ENCODE assay signal across 8 cellular contexts in genomic region chr7:92832623-92833023, GRCh38. TPM values are rescaled to one million over a fixed set of nuclear protein-coding genes. Genes with fewer than 3 reads are reported as not detected.
DNase-seq lines count a peak whose midpoint lies in the region; ATAC-seq and TF ChIP-seq lines count a peak whose summit lies in the region.

No MANE protein-coding gene starts in this region.

- H3K79me1 ChIP-seq in neuronal stem cell (ENCODE audit: low read depth, low read length): no peaks in the 10 kb centered on the region

- H2BK12ac ChIP-seq in neuronal stem cell (ENCODE audit: low read length): no peak overlapping the region

- H3K4ac ChIP-seq in neuronal stem cell (ENCODE audit: low read length): no peak overlapping the region

- no peak for TF ChIP-seq CTCF in C4-2B (conservative IDR thresholded peaks at IDR 0.05)
- no peak for TF ChIP-seq CTCF in dorsolateral prefrontal cortex (IDR thresholded peaks at IDR 0.05 in 54 of 56, conservative IDR thresholded peaks at IDR 0.05 in 2 of 56; ENCODE audit: low read depth in 1 of 56, partially characterized antibody in 56 of 56)
- TF ChIP-seq CTCF in GM13977 (IDR thresholded peaks at IDR 0.05; ENCODE audit: extremely low read depth, insufficient read depth, missing control alignments): no peak

- H3K9me3 ChIP-seq in neuronal stem cell (replicated peaks in 1 of 2; ENCODE audit: control insufficient read depth in 2 of 2, insufficient read depth in 1 of 2, low read depth in 1 of 2, low read length in 2 of 2): peaks cover 0 to 20% of the 10 kb centered on the region in 2 donors

- no peak overlapping the region for H2BK15ac ChIP-seq in neuronal stem cell (ENCODE audit: low read length)

- H3K27ac ChIP-seq in C4-2B (peak overlapping the region; percentile 28), dorsolateral prefrontal cortex (peak overlapping the region; percentile 10 to 97 (median 90)), neuronal stem cell (replicated peaks; ENCODE audit: low read length) (no peak overlapping the region)

- H3K4me2 ChIP-seq in neuronal stem cell (ENCODE audit: insufficient read depth, low read length, poor library complexity, severe bottlenecking): peak overlapping the region; percentile 97

- H3K36me3 ChIP-seq in neuronal stem cell (replicated peaks in 1 of 2; ENCODE audit: control insufficient read depth in 2 of 2, insufficient read depth in 2 of 2, low read length in 2 of 2): peaks cover 0 to 44% of the 10 kb centered on the region in 2 donors

- H3K27me3 ChIP-seq in dorsolateral prefrontal cortex (peaks cover 0 to 4% (median 0%) of the 10 kb centered on the region in 45 donors), neuronal stem cell (ENCODE audit: control insufficient read depth in 3 of 3, insufficient read depth in 3 of 3, low read depth in 1 of 3, low read length in 3 of 3) (peaks cover 0 to 13% (median 0%) of the 10 kb centered on the region in 3 experiments)

- peak overlapping the region; percentile 91 for H3K9ac ChIP-seq in neuronal stem cell (ENCODE audit: low read depth, low read length, poor library complexity)

- peak; percentile 40 for DNase-seq in NCI-H69 (lab: John Stamatoyannopoulos, UW)
- no peak for DNase-seq in dorsolateral prefrontal cortex
- DNase-seq in neuronal stem cell (ENCODE audit: low spot score): no peak
- DNase-seq in GM13977 (ENCODE audit: low spot score): no peak
- no peak for DNase-seq in ACHN

- in situ Hi-C loops in GM13977 (cut with MboI; ENCODE audit: low pct_unique_long_range_greater_than_20kb, low sequenced_read_pairs, unreplicated experiment): loop anchor here (5.0 to 25.0 kb wide), 3 partner anchors 140 to 230 kb away; no protein-coding TSS in a partner anchor
- in situ Hi-C loops in ACHN (cut with HindIII; ENCODE audit: low pct_ligation_motif_present, low pct_unique_long_range_greater_than_20kb, low sequenced_read_pairs): no loop called here

- no peak overlapping the region for H4K91ac ChIP-seq in neuronal stem cell (ENCODE audit: low read depth, low read length, poor library complexity)

- peak overlapping the region; percentile 96 for H2AFZ ChIP-seq in neuronal stem cell (ENCODE audit: low read length)

- no peak overlapping the region for H4K8ac ChIP-seq in neuronal stem cell (ENCODE audit: low read depth, low read length)

- H2BK5ac ChIP-seq in neuronal stem cell (ENCODE audit: low read length): peak overlapping the region; percentile 30

- no peak overlapping the region for H2BK120ac ChIP-seq in neuronal stem cell (ENCODE audit: low read depth, low read length)

- H3K14ac ChIP-seq in neuronal stem cell (ENCODE audit: low read length): no peak overlapping the region

- H3K18ac ChIP-seq in neuronal stem cell (ENCODE audit: low read length): peak overlapping the region; percentile 84

- intact Hi-C loops in dorsolateral prefrontal cortex (cut with DNase I): loop anchor here (1.0 to 10.0 kb wide), 9 partner anchors 50 to 222 kb away; no protein-coding TSS in a partner anchor

- no peak overlapping the region for H2AK5ac ChIP-seq in neuronal stem cell (ENCODE audit: low read depth, low read length)

- peak overlapping the region; percentile 60 to 97 (median 85) for H3K4me3 ChIP-seq in dorsolateral prefrontal cortex
- peak overlapping the region; percentile 72 to 91 for H3K4me3 ChIP-seq in neuronal stem cell (ENCODE audit: low read length in 2 of 2)

- ATAC-seq in GM21381 (IDR thresholded peaks at IDR 0.05; ENCODE audit: unreplicated experiment): peak; percentile 0
- ATAC-seq in GM21825 (IDR thresholded peaks at IDR 0.05; ENCODE audit: unreplicated experiment): no peak

- WGBS in neuronal stem cell (ENCODE audit: extremely low coverage in 2 of 2, insufficient read length in 2 of 2, insufficient replicate concordance in 1 of 2), 2 donors: no CpG with 5 or more reads among the region's 17 CpGs

- peaks cover 5 to 10% of the 10 kb centered on the region in 2 donors for H3K4me1 ChIP-seq in neuronal stem cell (ENCODE audit: control insufficient read depth in 2 of 2, insufficient read depth in 1 of 2, low read depth in 1 of 2, low read length in 2 of 2)

- H3K23ac ChIP-seq in neuronal stem cell (ENCODE audit: low read depth, low read length, poor library complexity): peak overlapping the region; percentile 65

RNA-seq across cellular contexts. Expression of gene CDK6, which starts 3.8 kb away (rescaled TPM):
- 10 to 100 TPM; 11.5 to 56.1 (median 20.6) TPM for total RNA-seq in dorsolateral prefrontal cortex
- 6.8 TPM for polyA plus RNA-seq in neuronal stem cell (2013, experiment 1 of 2)
- polyA plus RNA-seq in neuronal stem cell (2013, experiment 2 of 2): 7.1 TPM
